In the genomic region with DNA sequence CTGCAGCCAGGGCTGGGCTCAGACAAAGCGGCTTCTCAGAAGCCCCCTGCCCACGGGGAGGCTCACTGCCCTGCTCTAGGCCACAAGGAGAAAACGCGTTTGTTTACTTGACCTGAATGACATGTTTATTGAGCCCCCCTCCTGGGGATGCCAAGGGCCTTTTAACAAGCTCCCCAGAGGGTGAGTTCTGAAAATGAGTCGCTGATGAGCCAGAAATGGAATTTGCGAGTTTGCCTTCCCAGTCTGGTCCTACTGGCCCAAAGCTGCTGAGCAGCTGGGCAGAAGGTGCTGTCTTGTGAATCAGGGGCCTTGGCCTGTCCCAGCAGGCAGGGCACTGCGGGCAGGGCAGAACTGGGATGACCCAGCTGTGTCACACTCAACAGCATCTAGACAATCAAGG, we compare ENCODE assay signal across 15 cellular contexts.
"Had no signal": no experiment of that assay in that cellular context is flagged by ENCODE, and none has a peak within 500 bp of the region (broad histone marks: within the 10 kb centered on the region; RNA-seq: fewer than 3 reads in every experiment).

No MANE protein-coding gene starts in this region.

- H3K9me3 ChIP-seq: body of pancreas had no signal

- H3K4me1 ChIP-seq: body of pancreas, upper lobe of left lung had no signal

- H3K4me3 ChIP-seq: body of pancreas, left lung, upper lobe of left lung had no signal

- H3K27me3 ChIP-seq: body of pancreas, upper lobe of left lung had no signal

- H3K27ac ChIP-seq: body of pancreas, upper lobe of left lung had no signal

- H3K36me3 ChIP-seq: left lung, upper lobe of left lung had no signal

- DNase-seq: activated CD4-positive, alpha-beta T cell treated with anti-CD3 and anti-CD28 coated beads for 1 hour; activated CD4-positive, alpha-beta T cell treated with anti-CD3 and anti-CD28 coated beads, Interleukin-2, amount 50 U/mL, for 48 hours; activated CD8-positive, alpha-beta memory T cell treated with anti-CD3 and anti-CD28 coated beads, Interleukin-2, amount 10 ng/mL, durations not matched to agents 7 days and 5 days; activated effector memory CD4-positive, alpha-beta T cell treated with anti-CD3 and anti-CD28 coated beads, Interleukin-2, amount 50 U/mL, for 16 hours; activated T-cell treated with anti-CD3 and anti-CD28 coated beads, Interleukin-2, amount 50 U/mL, for 4 hours; amniotic stem cell; body of pancreas; dermis blood vessel endothelial cell; endodermal cell; foreskin fibroblast; head of caudate nucleus; left lung; mesenchymal stem cell; stimulated activated CD4-positive, alpha-beta T cell treated with anti-CD3 and anti-CD28 coated beads, Interleukin-4, amount 100 ng/mL, for 24 hours; upper lobe of left lung had no signal
